Comparison of ENCODE assay signal across 10 cellular contexts in genomic region chr4:90842960-90843359, GRCh38.
DNase-seq lines count a peak whose midpoint lies in the region; ATAC-seq, FAIRE-seq and TF ChIP-seq lines count a peak whose summit lies in the region.
"Had no signal": no experiment of that assay in that cellular context is flagged by ENCODE, and none has a peak within 500 bp of the region (broad histone marks: within the 10 kb centered on the region; RNA-seq: fewer than 3 reads in every experiment).

No MANE protein-coding gene starts in this region.

- TF ChIP-seq CTCF in bronchial epithelial cell (IDR thresholded peaks at IDR 0.05; ENCODE audit: insufficient read depth, low read length, severe bottlenecking) = no peak

- no peaks in the 10 kb centered on the region for H3K36me3 Mint-ChIP-seq in naive thymus-derived CD8-positive, alpha-beta T cell

- no peaks in the 10 kb centered on the region for H3K9me3 ChIP-seq in effector memory CD4-positive, alpha-beta T cell (ENCODE audit: control insufficient read depth, low read length)

- POLR2A ChIA-PET in naive thymus-derived CD8-positive, alpha-beta T cell (lab: Charles Lee) = no interaction called here

- no peaks in the 10 kb centered on the region for H3K36me3 ChIP-seq in bronchial epithelial cell (ENCODE audit: control insufficient read depth, insufficient read depth, low read length)
- no peaks in the 10 kb centered on the region for H3K36me3 ChIP-seq in effector memory CD4-positive, alpha-beta T cell (ENCODE audit: control insufficient read depth, insufficient read depth, low read length)

- DNase-seq in bronchial epithelial cell (ENCODE audit: low read depth) (peak; percentile 73), NCI-H1436 (lab: John Stamatoyannopoulos, UW) (no peak), OCI-M1 (lab: John Stamatoyannopoulos, UW) (no peak)
- no peak for DNase-seq in naive thymus-derived CD8-positive, alpha-beta T cell
- DNase-seq in effector memory CD4-positive, alpha-beta T cell = no peak
- DNase-seq: substantia nigra had no signal

- ATAC-seq in GM18499 (IDR thresholded peaks at IDR 0.05; ENCODE audit: insufficient read depth, unreplicated experiment) (peak; percentile 96), GM21390 (IDR thresholded peaks at IDR 0.05; ENCODE audit: unreplicated experiment) (peak; percentile 97), HG03066 (IDR thresholded peaks at IDR 0.05; ENCODE audit: low read depth, unreplicated experiment) (peak; percentile 94)
- no peak for ATAC-seq in naive thymus-derived CD8-positive, alpha-beta T cell
- ATAC-seq: SK-N-SH treated with all-trans-retinoic acid at 6 μM for 48 hours had no signal

- H3K4me3 ChIP-seq in bronchial epithelial cell (ENCODE audit: low read depth, low read length) = no peak overlapping the region
- no peak overlapping the region for H3K4me3 ChIP-seq in effector memory CD4-positive, alpha-beta T cell (ENCODE audit: insufficient read depth, low read depth, low read length, poor library complexity, severe bottlenecking)

- H3K4me1 ChIP-seq in effector memory CD4-positive, alpha-beta T cell (ENCODE audit: control insufficient read depth, insufficient read depth, low read length, poor library complexity, severe bottlenecking) = no peaks in the 10 kb centered on the region

- H3K27me3 ChIP-seq in bronchial epithelial cell (ENCODE audit: control insufficient read depth, insufficient read depth, low read length) = no peaks in the 10 kb centered on the region
- no peaks in the 10 kb centered on the region for H3K27me3 ChIP-seq in effector memory CD4-positive, alpha-beta T cell (replicated peaks; ENCODE audit: control insufficient read depth, insufficient read depth, low read length, poor library complexity, severe bottlenecking)

- no peak overlapping the region for H3K27ac Mint-ChIP-seq in naive thymus-derived CD8-positive, alpha-beta T cell

- H3K27ac ChIP-seq in effector memory CD4-positive, alpha-beta T cell (ENCODE audit: insufficient read depth, low read length, poor library complexity, severe bottlenecking) = no peak overlapping the region

- peaks cover 0 to 2% (median 0%) of the 10 kb centered on the region in 4 donors for H3K4me1 Mint-ChIP-seq in naive thymus-derived CD8-positive, alpha-beta T cell

- no peaks in the 10 kb centered on the region for H3K27me3 Mint-ChIP-seq in naive thymus-derived CD8-positive, alpha-beta T cell

- H3K9me3 Mint-ChIP-seq in naive thymus-derived CD8-positive, alpha-beta T cell = peaks cover 0 to 10% (median 2%) of the 10 kb centered on the region in 9 donors

- no peak overlapping the region for H3K4me3 Mint-ChIP-seq in naive thymus-derived CD8-positive, alpha-beta T cell

- FAIRE-seq in bronchial epithelial cell (lab: Jason Lieb, UNC) = no peak

Comparison
In these comparisons a context has a peak if more than half of its experiments do, and no peak if none do; other contexts are left out.
1. ATAC-seq: peak in GM18499 (single experiment), GM21390 (single experiment) and HG03066 (single experiment); none in naive thymus-derived CD8-positive, alpha-beta T cell (0 of 2).